Comparison of ENCODE assay signal across 12 cellular contexts in the genomic region with DNA sequence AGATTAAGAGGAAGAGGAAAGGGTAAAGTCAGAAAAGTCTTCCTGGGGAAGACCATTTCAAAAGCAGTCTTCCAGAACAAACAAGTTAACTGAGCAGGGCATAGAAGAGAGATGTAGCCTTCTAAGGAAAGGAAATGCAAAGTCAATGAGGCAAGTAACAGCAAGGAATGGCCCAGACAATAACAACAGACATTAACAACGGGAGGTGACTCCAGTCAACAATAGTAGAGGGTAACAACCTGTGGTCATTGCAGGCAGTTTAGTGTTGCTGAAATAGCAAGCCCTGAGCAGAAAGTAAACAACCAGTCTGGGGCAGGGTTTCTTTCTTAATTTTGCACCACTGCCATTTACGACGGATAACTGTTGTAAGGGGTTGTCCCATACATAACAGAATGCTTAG. TPM values are rescaled to one million over a fixed set of nuclear protein-coding genes. Genes with fewer than 3 reads are reported as not detected.
DNase-seq lines count a peak whose midpoint lies in the region; ATAC-seq and TF ChIP-seq lines count a peak whose summit lies in the region.
"Had no signal": no experiment of that assay in that cellular context is flagged by ENCODE, and none has a peak within 500 bp of the region (broad histone marks: within the 10 kb centered on the region; RNA-seq: fewer than 3 reads in every experiment).

No MANE protein-coding gene starts in this region.

- no peak for ATAC-seq in CD4-positive, CD25-positive, alpha-beta regulatory T cell (ENCODE audit: low read depth in 2 of 2)
- ATAC-seq in activated naive CD8-positive, alpha-beta T cell treated with anti-CD3 and anti-CD28 coated beads, Interleukin-2, amount 50 U/mL, for 24 hours, result no peak
- ATAC-seq in HG03442 (IDR thresholded peaks at IDR 0.05; ENCODE audit: unreplicated experiment), result no peak
- ATAC-seq: upper lobe of right lung had no signal

- no peaks in the 10 kb centered on the region for H3K9me3 Mint-ChIP-seq in CD4-positive, CD25-positive, alpha-beta regulatory T cell
- H3K9me3 Mint-ChIP-seq in activated naive CD8-positive, alpha-beta T cell treated with anti-CD3 and anti-CD28 coated beads, Interleukin-2, amount 50 U/mL, for 24 hours, result no peaks in the 10 kb centered on the region

- H3K4me3 Mint-ChIP-seq in CD4-positive, CD25-positive, alpha-beta regulatory T cell, result peak overlapping the region; percentile 78 to 98 (median 94)
- H3K4me3 Mint-ChIP-seq in activated naive CD8-positive, alpha-beta T cell treated with anti-CD3 and anti-CD28 coated beads, Interleukin-2, amount 50 U/mL, for 24 hours, result peak overlapping the region; percentile 90

- H3K27me3 ChIP-seq in CD4-positive, CD25-positive, alpha-beta regulatory T cell (ENCODE audit: control insufficient read depth, insufficient read depth, low read length), result no peaks in the 10 kb centered on the region
- H3K27me3 ChIP-seq in HUES48 (ENCODE audit: control insufficient read depth, insufficient read depth, low read length) (no peaks in the 10 kb centered on the region), liver (ENCODE audit: control insufficient read depth in 4 of 4, insufficient read depth in 4 of 4, low read length in 3 of 4) (no peaks in the 10 kb centered on the region)
- H3K27me3 ChIP-seq: esophagus squamous epithelium, upper lobe of right lung had no signal

- peaks cover 9 to 53% (median 34%) of the 10 kb centered on the region in 4 donors for H3K4me1 Mint-ChIP-seq in CD4-positive, CD25-positive, alpha-beta regulatory T cell
- peaks cover 43% of the 10 kb centered on the region for H3K4me1 Mint-ChIP-seq in activated naive CD8-positive, alpha-beta T cell treated with anti-CD3 and anti-CD28 coated beads, Interleukin-2, amount 50 U/mL, for 24 hours

- DNase-seq in CD4-positive, CD25-positive, alpha-beta regulatory T cell, result no peak
- DNase-seq in activated naive CD8-positive, alpha-beta T cell treated with anti-CD3 and anti-CD28 coated beads, Interleukin-2, amount 50 U/mL, for 24 hours, result no peak
- DNase-seq in hippocampal formation (lab: John Stamatoyannopoulos, UW) (no peak), NCI-H2107 treated with DMSO at 0.1 percent for 48 hours (lab: John Stamatoyannopoulos, UW; ENCODE audit: unreplicated experiment) (no peak), mesenteric fat pad (ENCODE audit: low spot score) (no peak)
- DNase-seq: esophagus squamous epithelium, NCI-H226, T-helper 9 cell, upper lobe of right lung had no signal

- no peaks in the 10 kb centered on the region for H3K9me3 ChIP-seq in CD4-positive, CD25-positive, alpha-beta regulatory T cell (ENCODE audit: control insufficient read depth in 2 of 2, low read length in 2 of 2)
- no peaks in the 10 kb centered on the region for H3K9me3 ChIP-seq in HUES48 (ENCODE audit: control insufficient read depth, insufficient read depth, low read length)
- H3K9me3 ChIP-seq in liver (ENCODE audit: control insufficient read depth in 4 of 4, low read length in 3 of 4), result no peaks in the 10 kb centered on the region
- H3K9me3 ChIP-seq: esophagus squamous epithelium, upper lobe of right lung had no signal

- H3K36me3 Mint-ChIP-seq in CD4-positive, CD25-positive, alpha-beta regulatory T cell, result peaks cover 5% of the 10 kb centered on the region
- H3K36me3 Mint-ChIP-seq in activated naive CD8-positive, alpha-beta T cell treated with anti-CD3 and anti-CD28 coated beads, Interleukin-2, amount 50 U/mL, for 24 hours (ENCODE audit: low read depth), result peaks cover 17% of the 10 kb centered on the region

- TF ChIP-seq RAD21 in liver (IDR thresholded peaks at IDR 0.05), result no peak

- no peaks in the 10 kb centered on the region for H3K27me3 Mint-ChIP-seq in CD4-positive, CD25-positive, alpha-beta regulatory T cell
- H3K27me3 Mint-ChIP-seq in activated naive CD8-positive, alpha-beta T cell treated with anti-CD3 and anti-CD28 coated beads, Interleukin-2, amount 50 U/mL, for 24 hours, result no peaks in the 10 kb centered on the region

- peak overlapping the region; percentile 53 for H3K4me3 ChIP-seq in CD4-positive, CD25-positive, alpha-beta regulatory T cell (ENCODE audit: low read depth, low read length)
- H3K4me3 ChIP-seq in HUES48 (ENCODE audit: low read depth, low read length) (peak overlapping the region; percentile 88), liver (ENCODE audit: low read depth in 1 of 3, low read length in 3 of 3) (peak overlapping the region in 1 of 3 donors; percentile 9)

- 29% methylated on average over 3 of the region's 3 CpGs for WGBS in liver

- H3K4me1 ChIP-seq in CD4-positive, CD25-positive, alpha-beta regulatory T cell (ENCODE audit: control insufficient read depth, insufficient read depth, low read length, poor library complexity, severe bottlenecking), result peaks cover 23% of the 10 kb centered on the region
- peaks cover 29% of the 10 kb centered on the region for H3K4me1 ChIP-seq in HUES48 (ENCODE audit: control insufficient read depth, insufficient read depth, low read length)
- H3K4me1 ChIP-seq in liver (ENCODE audit: control insufficient read depth in 4 of 4, insufficient read depth in 4 of 4, low read length in 3 of 4), result peaks cover 6 to 24% (median 15%) of the 10 kb centered on the region in 4 donors

- H3K9ac ChIP-seq in HUES48 (ENCODE audit: low read depth, low read length) (peak overlapping the region; percentile 96), liver (ENCODE audit: low read depth in 1 of 2, low read length in 2 of 2) (no peak overlapping the region)

- H3K27ac ChIP-seq in CD4-positive, CD25-positive, alpha-beta regulatory T cell (ENCODE audit: insufficient read depth, low read length, poor library complexity, severe bottlenecking), result no peak overlapping the region
- H3K27ac ChIP-seq in HUES48 (ENCODE audit: low read depth, low read length) (peak overlapping the region; percentile 98), liver (ENCODE audit: low read depth in 1 of 2, low read length in 2 of 2) (no peak overlapping the region)
- H3K27ac ChIP-seq: upper lobe of right lung had no signal

- peak overlapping the region in 2 of 3 donors; percentile 38 to 57 for H3K27ac Mint-ChIP-seq in CD4-positive, CD25-positive, alpha-beta regulatory T cell
- H3K27ac Mint-ChIP-seq in activated naive CD8-positive, alpha-beta T cell treated with anti-CD3 and anti-CD28 coated beads, Interleukin-2, amount 50 U/mL, for 24 hours, result peak overlapping the region; percentile 97

- TF ChIP-seq CTCF in liver (IDR thresholded peaks at IDR 0.05; ENCODE audit: low read depth, low read length, missing input control), result no peak

- no peaks in the 10 kb centered on the region for H3K36me3 ChIP-seq in CD4-positive, CD25-positive, alpha-beta regulatory T cell (ENCODE audit: control insufficient read depth, insufficient read depth, low read length)
- H3K36me3 ChIP-seq in HUES48 (ENCODE audit: control insufficient read depth, insufficient read depth, low read length) (0 out of 2 replicates have a peak, but pooled peaks cover 1% of the 10 kb centered on the region), liver (ENCODE audit: control insufficient read depth in 4 of 4, insufficient read depth in 3 of 4, low read depth in 1 of 4, low read length in 3 of 4) (no peaks in the 10 kb centered on the region)
- H3K36me3 ChIP-seq: esophagus squamous epithelium, upper lobe of right lung had no signal

TF ChIP-seq in liver, 16 proteins besides CTCF, POLR2A, EP300 and RAD21:
- TF ChIP-seq RXRA (IDR thresholded peaks at IDR 0.05), result peak; percentile 27 to 57
- no peak for TF ChIP-seq YY1 (IDR thresholded peaks at IDR 0.05)
- peak; percentile 56 for TF ChIP-seq FOXA2 (IDR thresholded peaks at IDR 0.05)
- TF ChIP-seq EGR1 (IDR thresholded peaks at IDR 0.05; ENCODE audit: low read depth in 2 of 2), result no peak
- TF ChIP-seq JUND (IDR thresholded peaks at IDR 0.05), result no peak
- TF ChIP-seq HNF4G (IDR thresholded peaks at IDR 0.05), result no peak
- no peak for TF ChIP-seq FOXA1 (IDR thresholded peaks at IDR 0.05)
- TF ChIP-seq, protein P1, sequence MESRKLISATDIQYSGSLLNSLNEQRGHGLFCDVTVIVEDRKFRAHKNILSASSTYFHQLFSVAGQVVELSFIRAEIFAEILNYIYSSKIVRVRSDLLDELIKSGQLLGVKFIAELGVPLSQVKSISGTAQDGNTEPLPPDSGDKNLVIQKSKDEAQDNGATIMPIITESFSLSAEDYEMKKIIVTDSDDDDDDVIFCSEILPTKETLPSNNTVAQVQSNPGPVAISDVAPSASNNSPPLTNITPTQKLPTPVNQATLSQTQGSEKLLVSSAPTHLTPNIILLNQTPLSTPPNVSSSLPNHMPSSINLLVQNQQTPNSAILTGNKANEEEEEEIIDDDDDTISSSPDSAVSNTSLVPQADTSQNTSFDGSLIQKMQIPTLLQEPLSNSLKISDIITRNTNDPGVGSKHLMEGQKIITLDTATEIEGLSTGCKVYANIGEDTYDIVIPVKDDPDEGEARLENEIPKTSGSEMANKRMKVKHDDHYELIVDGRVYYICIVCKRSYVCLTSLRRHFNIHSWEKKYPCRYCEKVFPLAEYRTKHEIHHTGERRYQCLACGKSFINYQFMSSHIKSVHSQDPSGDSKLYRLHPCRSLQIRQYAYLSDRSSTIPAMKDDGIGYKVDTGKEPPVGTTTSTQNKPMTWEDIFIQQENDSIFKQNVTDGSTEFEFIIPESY (IDR thresholded peaks at IDR 0.05), result no peak
- no peak for TF ChIP-seq NR2F2 (IDR thresholded peaks at IDR 0.05)
- TF ChIP-seq GABPA (IDR thresholded peaks at IDR 0.05 in 1 of 2, conservative IDR thresholded peaks at IDR 0.05 in 1 of 2), result no peak
- peak; percentile 40 for TF ChIP-seq SP1 (IDR thresholded peaks at IDR 0.05)
- no peak for TF ChIP-seq HNF4A (conservative IDR thresholded peaks at IDR 0.05)
- TF ChIP-seq TAF1 (conservative IDR thresholded peaks at IDR 0.05), result no peak
TF ChIP-seq in liver: peak in this region for 3.

RNA-seq across cellular contexts. Expression of gene MDN1, which starts 2.1 kb away (rescaled TPM):
- 49.2 TPM for total RNA-seq in CD4-positive, CD25-positive, alpha-beta regulatory T cell
- 1 to 10 TPM; 5.7 to 7.1 (median 6.3) TPM for polyA plus RNA-seq in CD4-positive, CD25-positive, alpha-beta regulatory T cell
- total RNA-seq in liver (10 to 100 TPM; 29.6 to 48.9 TPM), mesenteric fat pad (33.8 TPM)
- polyA plus RNA-seq in liver, result 10 to 100 TPM in 1 of 2 donors, 1 to 10 TPM in 1; 5.4 to 16.0 TPM

RNA-seq across cellular contexts. Expression of gene CASP8AP2, which starts 12.2 kb away (rescaled TPM):
- total RNA-seq in CD4-positive, CD25-positive, alpha-beta regulatory T cell, result 30.8 TPM
- polyA plus RNA-seq in CD4-positive, CD25-positive, alpha-beta regulatory T cell, result 10 to 100 TPM; 48.4 to 59.2 (median 52.8) TPM
- total RNA-seq in liver (10 to 100 TPM in 1 of 2 donors, 1 to 10 TPM in 1; 7.3 to 12.2 TPM), mesenteric fat pad (12.4 TPM)
- polyA plus RNA-seq in liver, result 1 to 10 TPM; 1.9 to 7.0 TPM
